ENCODE assay signal across 16 cellular contexts in genomic region chr5:135236951-135237791, GRCh38.
DNase-seq lines count a peak whose midpoint lies in the region; ATAC-seq, FAIRE-seq and TF ChIP-seq lines count a peak whose summit lies in the region.
"Had no signal": no experiment of that assay in that cellular context is flagged by ENCODE, and none has a peak within 500 bp of the region (broad histone marks: within the 10 kb centered on the region; RNA-seq: fewer than 3 reads in every experiment).

No MANE protein-coding gene starts in this region.

- H3K27me3 ChIP-seq in Panc1 (ENCODE audit: control insufficient read depth, insufficient read depth, low read length) = no peaks in the 10 kb centered on the region; the same call in 1 of the 2 replicates
- no peaks in the 10 kb centered on the region for H3K27me3 ChIP-seq in bronchial epithelial cell (ENCODE audit: control insufficient read depth, insufficient read depth, low read length)
- H3K27me3 ChIP-seq in spleen (replicated peaks in 1 of 7) = peaks cover 0 to 24% (median 0%) of the 10 kb centered on the region in 7 donors
- H3K27me3 ChIP-seq: gastrocnemius medialis had no signal

- H3K36me3 ChIP-seq in Panc1 (ENCODE audit: control insufficient read depth, insufficient read depth, low read length) = no peaks in the 10 kb centered on the region
- no peaks in the 10 kb centered on the region for H3K36me3 ChIP-seq in bronchial epithelial cell (ENCODE audit: control insufficient read depth, insufficient read depth, low read length)
- H3K36me3 ChIP-seq in spleen = no peaks in the 10 kb centered on the region
- no peaks in the 10 kb centered on the region for H3K36me3 ChIP-seq in mucosa of descending colon (ENCODE audit: low read depth)
- H3K36me3 ChIP-seq: gastrocnemius medialis had no signal

- POLR2A ChIA-PET in Panc1 (lab: Charles Lee) = no interaction called here

- intact Hi-C loops in Panc1 (cut with micrococcal nuclease; ENCODE audit: unreplicated experiment) = no loop called here
- intact Hi-C loops in left ventricle myocardium superior (cut with micrococcal nuclease) = no loop called here
- intact Hi-C loops in spleen (cut with DNase I; ENCODE audit: low total_unique reads) = no loop called here
- intact Hi-C loops in mucosa of descending colon (cut with DNase I, micrococcal nuclease) = no loop called here

- 78 to 93% (median 82%) methylated on average over 8 to 9 of the region's 9 CpGs for WGBS in spleen, 5 donors

- CTCF ChIA-PET in Panc1 (lab: Charles Lee) = no interaction called here
- CTCF ChIA-PET in activated naive CD4-positive, alpha-beta T cell treated with anti-CD3 and anti-CD28 coated beads, Interleukin-2, amount 10 ng/mL, durations not matched to agents 7 days and 5 days (lab: Charles Lee) = interaction anchor here (0.6 to 1.4 kb wide), 2 partner anchors 31 to 56 kb away, joined by 3 to 4 read pairs; no protein-coding TSS in a partner anchor

- no peak overlapping the region for H3K27ac ChIP-seq in Panc1 (ENCODE audit: low read length)
- H3K27ac ChIP-seq in spleen = no peak overlapping the region
- H3K27ac ChIP-seq: C4-2B, gastrocnemius medialis, parathyroid adenoma had no signal

- no peak for TF ChIP-seq POLR2A in spleen (IDR thresholded peaks at IDR 0.05)

- H3K4me3 ChIP-seq in Panc1 (ENCODE audit: low read depth in 2 of 2, low read length in 2 of 2) (no peak overlapping the region), bronchial epithelial cell (ENCODE audit: low read depth, low read length) (no peak overlapping the region), spleen (no peak overlapping the region), mucosa of descending colon (no peak overlapping the region)
- H3K4me3 ChIP-seq: gastrocnemius medialis had no signal

- no peak overlapping the region for H3K4me3 Mint-ChIP-seq in activated naive CD4-positive, alpha-beta T cell treated with anti-CD3 and anti-CD28 coated beads, Interleukin-2, amount 10 ng/mL, durations not matched to agents 7 days and 5 days
- H3K4me3 Mint-ChIP-seq: activated T-helper 17 cell treated with anti-CD3 and anti-CD28 coated beads, Interleukin-2, amount 50 U/mL, for 72 hours; T-helper 2 cell treated with Interferon-gamma antibody and Interleukin-4, amounts not matched to agents 5 μg/mL and 100 μg/mL, for 36 hours had no signal

- H3K27ac Mint-ChIP-seq in activated naive CD4-positive, alpha-beta T cell treated with anti-CD3 and anti-CD28 coated beads, Interleukin-2, amount 10 ng/mL, durations not matched to agents 7 days and 5 days = no peak overlapping the region
- H3K27ac Mint-ChIP-seq: activated T-helper 17 cell treated with anti-CD3 and anti-CD28 coated beads, Interleukin-2, amount 50 U/mL, for 72 hours; T-helper 2 cell treated with Interferon-gamma antibody and Interleukin-4, amounts not matched to agents 5 μg/mL and 100 μg/mL, for 36 hours had no signal

- DNase-seq in Panc1 (ENCODE audit: low read depth, low spot score) (no peak), bronchial epithelial cell (ENCODE audit: low read depth) (peak; percentile 46), left ventricle myocardium superior (peak; percentile 46), spleen (peak; percentile 51), NCI-H187 (lab: John Stamatoyannopoulos, UW) (no peak), mucosa of descending colon (no peak)
- DNase-seq in activated naive CD4-positive, alpha-beta T cell treated with anti-CD3 and anti-CD28 coated beads, Interleukin-2, amount 10 ng/mL, durations not matched to agents 7 days and 5 days = no peak
- DNase-seq: activated CD4-positive, alpha-beta T cell treated with anti-CD3 and anti-CD28 coated beads, Interleukin-2, amount 50 U/mL, for 1 hour; gastrocnemius medialis; NCI-H2029; NCI-H774 had no signal

- no peaks in the 10 kb centered on the region for H3K9me3 ChIP-seq in Panc1 (ENCODE audit: control insufficient read depth, insufficient read depth, low read depth, low read length)
- no peaks in the 10 kb centered on the region for H3K9me3 ChIP-seq in spleen
- H3K9me3 ChIP-seq in mucosa of descending colon = no peaks in the 10 kb centered on the region
- H3K9me3 ChIP-seq: gastrocnemius medialis had no signal

- BruUV-seq in Panc1 (replicated peaks; lab: Mats Ljungman, UMichigan) = no TSS peak

- no peak for FAIRE-seq in bronchial epithelial cell (lab: Jason Lieb, UNC)

- peaks cover 54% of the 10 kb centered on the region for H3K27me3 Mint-ChIP-seq in activated naive CD4-positive, alpha-beta T cell treated with anti-CD3 and anti-CD28 coated beads, Interleukin-2, amount 10 ng/mL, durations not matched to agents 7 days and 5 days
- H3K27me3 Mint-ChIP-seq: activated T-helper 17 cell treated with anti-CD3 and anti-CD28 coated beads, Interleukin-2, amount 50 U/mL, for 72 hours had no signal

- in situ Hi-C loops in Panc1 (cut with HindIII; ENCODE audit: low pct_unique_long_range_greater_than_20kb, low sequenced_read_pairs) = no loop called here

- no peak for TF ChIP-seq CTCF in Panc1 (IDR thresholded peaks at IDR 0.05)
- TF ChIP-seq CTCF in bronchial epithelial cell (IDR thresholded peaks at IDR 0.05; ENCODE audit: insufficient read depth, low read length, severe bottlenecking) = no peak
- TF ChIP-seq CTCF in spleen (IDR thresholded peaks at IDR 0.05 in 8 of 11, conservative IDR thresholded peaks at IDR 0.05 in 3 of 11) = no peak
- no peak for TF ChIP-seq CTCF in mucosa of descending colon (IDR thresholded peaks at IDR 0.05)

- H3K36me3 Mint-ChIP-seq in activated naive CD4-positive, alpha-beta T cell treated with anti-CD3 and anti-CD28 coated beads, Interleukin-2, amount 10 ng/mL, durations not matched to agents 7 days and 5 days = no peaks in the 10 kb centered on the region

- no peaks in the 10 kb centered on the region for H3K4me1 ChIP-seq in Panc1 (ENCODE audit: control insufficient read depth, insufficient read depth, low read length)
- H3K4me1 ChIP-seq in spleen = peaks cover 0 to 7% (median 0%) of the 10 kb centered on the region in 6 donors
- H3K4me1 ChIP-seq in mucosa of descending colon (ENCODE audit: low read depth) = no peaks in the 10 kb centered on the region
- H3K4me1 ChIP-seq: parathyroid adenoma had no signal

- ATAC-seq in Panc1 (peak; percentile 28; the same call in 1 of the 2 replicates), left ventricle myocardium superior (peak; percentile 41), mucosa of descending colon (no peak), HG03039 (IDR thresholded peaks at IDR 0.05; ENCODE audit: unreplicated experiment) (no peak)
- ATAC-seq: activated T-helper 17 cell treated with anti-CD3 and anti-CD28 coated beads, Interleukin-2, amount 50 U/mL, for 72 hours; gastrocnemius medialis had no signal

- no peaks in the 10 kb centered on the region for H3K4me1 Mint-ChIP-seq in activated naive CD4-positive, alpha-beta T cell treated with anti-CD3 and anti-CD28 coated beads, Interleukin-2, amount 10 ng/mL, durations not matched to agents 7 days and 5 days
- H3K4me1 Mint-ChIP-seq: activated T-helper 17 cell treated with anti-CD3 and anti-CD28 coated beads, Interleukin-2, amount 50 U/mL, for 72 hours had no signal

- H3K9me3 Mint-ChIP-seq in activated naive CD4-positive, alpha-beta T cell treated with anti-CD3 and anti-CD28 coated beads, Interleukin-2, amount 10 ng/mL, durations not matched to agents 7 days and 5 days = no peaks in the 10 kb centered on the region
- H3K9me3 Mint-ChIP-seq: activated T-helper 17 cell treated with anti-CD3 and anti-CD28 coated beads, Interleukin-2, amount 50 U/mL, for 72 hours; T-helper 2 cell treated with Interferon-gamma antibody and Interleukin-4, amounts not matched to agents 5 μg/mL and 100 μg/mL, for 36 hours had no signal

Comparison
In these comparisons a context has a peak if more than half of its experiments do, and no peak if none do; other contexts are left out.
1. ATAC-seq: peak in Panc1 (single experiment) and left ventricle myocardium superior (single experiment); none in mucosa of descending colon (single experiment) and HG03039 (single experiment).
2. DNase-seq: peak in bronchial epithelial cell (single experiment), left ventricle myocardium superior (single experiment) and spleen (single experiment); none in Panc1 (single experiment), activated naive CD4-positive, alpha-beta T cell treated with anti-CD3 and anti-CD28 coated beads, Interleukin-2, amount 10 ng/mL, durations not matched to agents 7 days and 5 days (single experiment), NCI-H187 (0 of 2) and mucosa of descending colon (0 of 3).